10 cellular contexts compared by ENCODE assay signal in genomic region chr16:87602005-87602790, GRCh38. TPM values are rescaled to one million over a fixed set of nuclear protein-coding genes. Genes with fewer than 3 reads are reported as not detected.
DNase-seq lines count a peak whose midpoint lies in the region; TF ChIP-seq lines count a peak whose summit lies in the region.
"Had no signal": no experiment of that assay in that cellular context is flagged by ENCODE, and none has a peak within 500 bp of the region (broad histone marks: within the 10 kb centered on the region; RNA-seq: fewer than 3 reads in every experiment).

Gene JPH3 (plus strand): TSS chr16:87602508. CDS start chr16:87603147, 639 bp downstream.

- no peak within 1 kb of the TSS for H3K27ac ChIP-seq in vagina

- no peak for DNase-seq in activated T-cell treated with anti-CD3 and anti-CD28 coated beads, Interleukin-2, amount 50 U/mL, for 24 hours
- no peak for DNase-seq in activated T-cell treated with anti-CD3 and anti-CD28 coated beads for 4 hours
- peak; percentile 49 for DNase-seq in NCI-H69 (lab: John Stamatoyannopoulos, UW)
- DNase-seq in fibroblast of villous mesenchyme (ENCODE audit: low read depth), result no peak
- no peak for DNase-seq in H4 (ENCODE audit: low spot score)
- DNase-seq in HUDEP-2 (lab: John Stamatoyannopoulos, UW; ENCODE audit: unreplicated experiment in 76 of 76), result no peak
- DNase-seq in vagina (ENCODE audit: extremely low spot score in 2 of 2), result no peak
- DNase-seq: activated effector memory CD4-positive, alpha-beta T cell treated with Interleukin-2 at 50 U/mL for 16 hours; DND-41 had no signal

- no peak for TF ChIP-seq CTCF in fibroblast of villous mesenchyme (IDR thresholded peaks at IDR 0.05; ENCODE audit: insufficient read depth, low read depth, low read length)
- TF ChIP-seq CTCF in vagina (IDR thresholded peaks at IDR 0.05), result no peak

- H3K27me3 ChIP-seq in vagina, result no peaks in the 10 kb centered on the region

- no peaks in the 10 kb centered on the region for H3K9me3 ChIP-seq in vagina

- no peaks in the 10 kb centered on the region for H3K36me3 ChIP-seq in vagina

- no peaks in the 10 kb centered on the region for H3K36me3 Mint-ChIP-seq in activated T-cell treated with anti-CD3 and anti-CD28 coated beads, Interleukin-2, amount 50 U/mL, for 24 hours (ENCODE audit: low read depth)
- H3K36me3 Mint-ChIP-seq in stimulated activated naive CD8-positive, alpha-beta T cell treated with anti-CD3 and anti-CD28 coated beads, Interleukin-15, Interleukin-2, amounts not matched to agents 100 ng/mL and 50 ng/mL, for 24 hours (ENCODE audit: low read depth), result no peaks in the 10 kb centered on the region

- peaks cover 12% of the 10 kb centered on the region for H3K4me1 Mint-ChIP-seq in activated T-cell treated with anti-CD3 and anti-CD28 coated beads, Interleukin-2, amount 50 U/mL, for 24 hours (ENCODE audit: low read depth)
- peaks cover 5% of the 10 kb centered on the region for H3K4me1 Mint-ChIP-seq in stimulated activated naive CD8-positive, alpha-beta T cell treated with anti-CD3 and anti-CD28 coated beads, Interleukin-15, Interleukin-2, amounts not matched to agents 100 ng/mL and 50 ng/mL, for 24 hours (ENCODE audit: low read depth)

- H3K9me3 Mint-ChIP-seq in activated T-cell treated with anti-CD3 and anti-CD28 coated beads, Interleukin-2, amount 50 U/mL, for 24 hours, result peaks cover 3% of the 10 kb centered on the region
- H3K9me3 Mint-ChIP-seq in stimulated activated naive CD8-positive, alpha-beta T cell treated with anti-CD3 and anti-CD28 coated beads, Interleukin-15, Interleukin-2, amounts not matched to agents 100 ng/mL and 50 ng/mL, for 24 hours, result no peaks in the 10 kb centered on the region

- H3K27me3 Mint-ChIP-seq in activated T-cell treated with anti-CD3 and anti-CD28 coated beads, Interleukin-2, amount 50 U/mL, for 24 hours, result peaks cover 71% of the 10 kb centered on the region
- peaks cover 64% of the 10 kb centered on the region for H3K27me3 Mint-ChIP-seq in stimulated activated naive CD8-positive, alpha-beta T cell treated with anti-CD3 and anti-CD28 coated beads, Interleukin-15, Interleukin-2, amounts not matched to agents 100 ng/mL and 50 ng/mL, for 24 hours

- H3K4me3 ChIP-seq in fibroblast of villous mesenchyme (ENCODE audit: low read depth, low read length), result peak within 1 kb of the TSS; percentile 15
- no peak within 1 kb of the TSS for H3K4me3 ChIP-seq in vagina

- intact Hi-C loops in vagina (cut with DNase I), result no loop called here

- peaks cover 6% of the 10 kb centered on the region for H3K4me1 ChIP-seq in vagina

- no peak within 1 kb of the TSS for H3K27ac Mint-ChIP-seq in activated T-cell treated with anti-CD3 and anti-CD28 coated beads, Interleukin-2, amount 50 U/mL, for 24 hours
- H3K27ac Mint-ChIP-seq in stimulated activated naive CD8-positive, alpha-beta T cell treated with anti-CD3 and anti-CD28 coated beads, Interleukin-15, Interleukin-2, amounts not matched to agents 100 ng/mL and 50 ng/mL, for 24 hours, result no peak within 1 kb of the TSS

- no peak for TF ChIP-seq POLR2A in vagina (IDR thresholded peaks at IDR 0.05)

- H3K4me3 Mint-ChIP-seq in activated T-cell treated with anti-CD3 and anti-CD28 coated beads, Interleukin-2, amount 50 U/mL, for 24 hours, result peak within 1 kb of the TSS; percentile 68
- peak within 1 kb of the TSS; percentile 56 for H3K4me3 Mint-ChIP-seq in stimulated activated naive CD8-positive, alpha-beta T cell treated with anti-CD3 and anti-CD28 coated beads, Interleukin-15, Interleukin-2, amounts not matched to agents 100 ng/mL and 50 ng/mL, for 24 hours

RNA-seq across cellular contexts. Expression of gene JPH3, which starts in this region (rescaled TPM):
- total RNA-seq in fibroblast of villous mesenchyme (not detected in 2 replicates), vagina (2.0 TPM)
- total RNA-seq in H4 (2014; rRNA removed; shearing (Covaris generic)), result 3.3 and 4.2 TPM in 2 replicates
